12 cellular contexts compared by ENCODE assay signal in the genomic region with DNA sequence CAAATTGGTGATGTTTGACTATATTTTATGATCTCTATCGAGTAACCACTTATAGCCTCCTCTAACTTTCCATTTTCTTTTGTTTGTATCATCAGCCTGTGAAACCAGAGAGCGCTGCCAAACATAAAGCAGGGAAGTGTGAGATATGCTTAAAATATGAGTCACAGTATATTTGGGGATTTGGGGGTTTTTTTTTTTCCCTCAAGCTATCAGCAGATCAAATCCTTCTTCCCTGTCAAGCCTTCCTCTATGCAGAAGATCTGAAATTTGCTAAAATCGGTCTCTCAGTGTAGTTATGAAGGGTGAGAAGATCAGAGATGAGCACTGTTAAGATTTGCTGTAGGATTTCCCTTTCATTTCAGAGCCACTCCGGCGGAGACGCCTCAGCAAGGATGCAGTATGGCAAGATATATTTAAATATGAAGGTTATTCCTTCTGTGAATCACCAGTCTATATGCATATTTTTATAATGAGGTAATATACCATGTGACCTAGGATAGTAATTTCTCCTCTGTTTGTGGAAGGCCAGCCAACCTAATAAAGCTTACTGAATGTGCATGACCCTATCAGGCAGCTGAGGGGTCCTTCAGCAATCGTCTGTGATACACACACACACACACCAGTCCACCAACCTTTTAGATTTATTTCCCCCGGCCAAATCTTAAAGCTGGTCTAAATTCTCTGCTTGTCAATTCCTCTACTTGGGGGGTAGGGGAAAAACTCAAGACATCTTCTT.
DNase-seq lines count a peak whose midpoint lies in the region; ATAC-seq and TF ChIP-seq lines count a peak whose summit lies in the region.
"Had no signal": no experiment of that assay in that cellular context is flagged by ENCODE, and none has a peak within 500 bp of the region (broad histone marks: within the 10 kb centered on the region; RNA-seq: fewer than 3 reads in every experiment).

No MANE protein-coding gene starts in this region.

- H3K9ac ChIP-seq in GM23248 (peak overlapping the region; percentile 55), SK-N-MC (ENCODE audit: insufficient read length) (no peak overlapping the region)

- H3K4me3 ChIP-seq in GM23248 (peak overlapping the region; percentile 25; the same call in 1 of the 2 replicates), SK-N-MC (no peak overlapping the region), esophagus muscularis mucosa (peak overlapping the region in 2 of 4 donors; percentile 7 to 9)
- H3K4me3 ChIP-seq: GM12878 had no signal

- no peaks in the 10 kb centered on the region for H3K9me3 ChIP-seq in GM23248 (ENCODE audit: low read depth)
- no peaks in the 10 kb centered on the region for H3K9me3 ChIP-seq in SK-N-MC (ENCODE audit: low read depth, low read length)
- no peaks in the 10 kb centered on the region for H3K9me3 ChIP-seq in esophagus muscularis mucosa

- H3K4me1 ChIP-seq in GM23248 (ENCODE audit: insufficient read depth) (peaks cover 47% of the 10 kb centered on the region), esophagus muscularis mucosa (peaks cover 32 to 100% (median 94%) of the 10 kb centered on the region in 4 donors)

- WGBS in GM23248 (ENCODE audit: low coverage in 1 of 2, low lambda C conversion rate in 2 of 2, missing lambda C conversion rate in 2 of 2), 2 experiments, result 49 to 57% methylated on average over 8 of the region's 8 CpGs
- 41% methylated on average over 8 of the region's 8 CpGs for WGBS in esophagus muscularis mucosa

- H3K9me3 Mint-ChIP-seq in progenitor cell of endocrine pancreas (ENCODE audit: low read depth), result no peaks in the 10 kb centered on the region

- TF ChIP-seq POLR2A in esophagus muscularis mucosa (IDR thresholded peaks at IDR 0.05; ENCODE audit: low read depth), result no peak

- H2AFZ ChIP-seq in GM23248, result 0 out of 2 replicates have a peak overlapping the region, but pooled peaks have one; percentile 7

- H3F3A ChIP-seq in GM23248 (ENCODE audit: insufficient read depth), result peaks cover 39% of the 10 kb centered on the region

- intact Hi-C loops in esophagus muscularis mucosa (cut with DNase I), result no loop called here

- H3K4me2 ChIP-seq in GM23248 (ENCODE audit: unreplicated experiment), result peak overlapping the region; percentile 55

- H3K36me3 ChIP-seq in GM23248 (ENCODE audit: low read depth) (no peaks in the 10 kb centered on the region), SK-N-MC (ENCODE audit: insufficient read depth, low read length) (no peaks in the 10 kb centered on the region; the same call in 1 of the 2 replicates), esophagus muscularis mucosa (peaks cover 0 to 22% (median 9%) of the 10 kb centered on the region in 4 donors)

- H3K27ac ChIP-seq in GM23248 (peak overlapping the region; percentile 86), SK-N-MC (peak overlapping the region; percentile 68; the same call in 1 of the 2 replicates), esophagus muscularis mucosa (replicated peaks in 1 of 4) (peak overlapping the region; percentile 71 to 84 (median 80))

- TF ChIP-seq EP300 in esophagus muscularis mucosa (IDR thresholded peaks at IDR 0.05), result no peak

- TF ChIP-seq CTCF in esophagus muscularis mucosa (IDR thresholded peaks at IDR 0.05) (no peak), progenitor cell of endocrine pancreas (IDR thresholded peaks at IDR 0.05; ENCODE audit: unreplicated experiment) (no peak), GM13976 (IDR thresholded peaks at IDR 0.05; ENCODE audit: borderline replicate concordance, control extremely low read depth, extremely low read depth, insufficient read depth, missing control alignments) (no peak)

- peaks cover 42% of the 10 kb centered on the region for H3K36me3 Mint-ChIP-seq in progenitor cell of endocrine pancreas (ENCODE audit: insufficient read depth)

- DNase-seq in GM23248 (peak; percentile 79), SK-N-MC (ENCODE audit: low read depth, low spot score) (no peak), esophagus muscularis mucosa (ENCODE audit: extremely low spot score) (no peak), progenitor cell of endocrine pancreas (ENCODE audit: low spot score, unreplicated experiment) (no peak), GM13976 (ENCODE audit: low spot score) (no peak), ACHN (no peak)
- DNase-seq: activated CD8-positive, alpha-beta memory T cell treated with anti-CD3 and anti-CD28 coated beads, Interleukin-2, amount 10 ng/mL, durations not matched to agents 7 days and 5 days; NCI-H2171; stimulated activated CD4-positive, alpha-beta T cell treated with anti-CD3 and anti-CD28 coated beads, Interleukin-4, amount 100 ng/mL, for 4 hours had no signal

- ATAC-seq in GM18858 (IDR thresholded peaks at IDR 0.05; ENCODE audit: unreplicated experiment) (no peak), GM18520 (IDR thresholded peaks at IDR 0.05; ENCODE audit: unreplicated experiment) (no peak)
- ATAC-seq: activated CD8-positive, alpha-beta memory T cell treated with anti-CD3 and anti-CD28 coated beads, Interleukin-2, amount 10 ng/mL, durations not matched to agents 7 days and 5 days; GM12878 had no signal

- no peaks in the 10 kb centered on the region for H4K20me1 ChIP-seq in GM23248 (ENCODE audit: insufficient read depth)

- H3K9me2 ChIP-seq in GM23248 (ENCODE audit: insufficient read depth), result no peaks in the 10 kb centered on the region

- H3K79me2 ChIP-seq in GM23248 (ENCODE audit: insufficient read depth), result no peaks in the 10 kb centered on the region

- H3K27me3 Mint-ChIP-seq in progenitor cell of endocrine pancreas, result no peaks in the 10 kb centered on the region
- H3K27me3 Mint-ChIP-seq: activated CD8-positive, alpha-beta memory T cell treated with anti-CD3 and anti-CD28 coated beads, Interleukin-2, amount 10 ng/mL, durations not matched to agents 7 days and 5 days had no signal

- in situ Hi-C loops in GM23248 (cut with MboI), result loop anchor here (25.0 kb wide), 1 partner anchor 478 kb away; a partner anchor contains a TSS
- in situ Hi-C loops in GM13976 (cut with MboI; ENCODE audit: low sequenced_read_pairs, unreplicated experiment), result no loop called here
- in situ Hi-C loops in ACHN (cut with HindIII; ENCODE audit: low pct_ligation_motif_present, low pct_unique_long_range_greater_than_20kb, low sequenced_read_pairs), result no loop called here

- H3K4me3 Mint-ChIP-seq in progenitor cell of endocrine pancreas (ENCODE audit: low read depth), result no peak overlapping the region
- H3K4me3 Mint-ChIP-seq: activated CD8-positive, alpha-beta memory T cell treated with anti-CD3 and anti-CD28 coated beads, Interleukin-2, amount 10 ng/mL, durations not matched to agents 7 days and 5 days had no signal

- peak overlapping the region; percentile 35 for H3K27ac Mint-ChIP-seq in progenitor cell of endocrine pancreas
- H3K27ac Mint-ChIP-seq: activated CD8-positive, alpha-beta memory T cell treated with anti-CD3 and anti-CD28 coated beads, Interleukin-2, amount 10 ng/mL, durations not matched to agents 7 days and 5 days had no signal

- H3K27me3 ChIP-seq in GM23248 (replicated peaks; ENCODE audit: insufficient read depth), result no peaks in the 10 kb centered on the region
- no peaks in the 10 kb centered on the region for H3K27me3 ChIP-seq in esophagus muscularis mucosa

- H3K4me1 Mint-ChIP-seq in progenitor cell of endocrine pancreas (ENCODE audit: low read depth), result peaks cover 30% of the 10 kb centered on the region
